Comparison of ENCODE assay signal across 1 cellular context in genomic region chr7:99301496-99301895, GRCh38.
TF ChIP-seq lines count a peak whose summit lies in the region.

No MANE protein-coding gene starts in this region.

TF ChIP-seq in IMR-90, 13 proteins besides CTCF, POLR2A, EP300 and RAD21:
- TF ChIP-seq, protein P1, sequence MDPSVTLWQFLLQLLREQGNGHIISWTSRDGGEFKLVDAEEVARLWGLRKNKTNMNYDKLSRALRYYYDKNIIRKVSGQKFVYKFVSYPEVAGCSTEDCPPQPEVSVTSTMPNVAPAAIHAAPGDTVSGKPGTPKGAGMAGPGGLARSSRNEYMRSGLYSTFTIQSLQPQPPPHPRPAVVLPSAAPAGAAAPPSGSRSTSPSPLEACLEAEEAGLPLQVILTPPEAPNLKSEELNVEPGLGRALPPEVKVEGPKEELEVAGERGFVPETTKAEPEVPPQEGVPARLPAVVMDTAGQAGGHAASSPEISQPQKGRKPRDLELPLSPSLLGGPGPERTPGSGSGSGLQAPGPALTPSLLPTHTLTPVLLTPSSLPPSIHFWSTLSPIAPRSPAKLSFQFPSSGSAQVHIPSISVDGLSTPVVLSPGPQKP (IDR thresholded peaks at IDR 0.05; ENCODE audit: borderline replicate concordance, low read depth, low read length): no peak
- TF ChIP-seq RCOR1 (IDR thresholded peaks at IDR 0.05; ENCODE audit: insufficient replicate concordance, low read length): no peak
- TF ChIP-seq BHLHE40 (IDR thresholded peaks at IDR 0.05; ENCODE audit: low read depth, low read length): no peak
- TF ChIP-seq MXI1 (IDR thresholded peaks at IDR 0.05; ENCODE audit: borderline replicate concordance, low read depth, low read length): no peak
- no peak for TF ChIP-seq MAFK (IDR thresholded peaks at IDR 0.05; ENCODE audit: low read depth, low read length)
- TF ChIP-seq FOS (IDR thresholded peaks at IDR 0.05; ENCODE audit: low read depth, low read length): no peak
- TF ChIP-seq MAZ (IDR thresholded peaks at IDR 0.05; ENCODE audit: borderline replicate concordance, low read depth, low read length): no peak
- TF ChIP-seq SMC3 (IDR thresholded peaks at IDR 0.05; ENCODE audit: low read depth, low read length): no peak
